1 cellular context compared by ENCODE assay signal in genomic region chr3:38164966-38165721, GRCh38.
TF ChIP-seq lines count a peak whose summit lies in the region.

Gene OXSR1, plus strand, starts transcription at chr3:38165537. Its CDS starts 340 bp downstream, at chr3:38165877.

TF ChIP-seq in HepG2, 621 proteins besides CTCF, POLR2A, EP300 and RAD21 (continued from another document and continues in another):
- no peak; the same call in none of the 2 replicates for TF ChIP-seq POGK (CRISPR knock-in tag; conservative IDR thresholded peaks at IDR 0.05)
- no peak for TF ChIP-seq THAP8 (CRISPR knock-in tag; IDR thresholded peaks at IDR 0.05; ENCODE audit: borderline replicate concordance)
- TF ChIP-seq NR2C2 (CRISPR knock-in tag; IDR thresholded peaks at IDR 0.05; ENCODE audit: borderline replicate concordance), result peak; percentile 40
- no peak for TF ChIP-seq BATF2 (CRISPR knock-in tag; IDR thresholded peaks at IDR 0.05)
- TF ChIP-seq ZNF317 (CRISPR knock-in tag; IDR thresholded peaks at IDR 0.05), result peak; percentile 54; the same call in 1 of the 2 replicates
- TF ChIP-seq SNAI1 (CRISPR knock-in tag; IDR thresholded peaks at IDR 0.05; ENCODE audit: borderline replicate concordance), result no peak; the same call in 1 of the 2 replicates
- 0 out of 2 replicates have a peak, but pooled peaks have one; percentile 36 for TF ChIP-seq ZNF224 (CRISPR knock-in tag; IDR thresholded peaks at IDR 0.05)
- TF ChIP-seq TOE1 (CRISPR knock-in tag; IDR thresholded peaks at IDR 0.05), result no peak
- TF ChIP-seq MIER2 (CRISPR knock-in tag; IDR thresholded peaks at IDR 0.05), result no peak
- no peak; the same call in 1 of the 2 replicates for TF ChIP-seq TIGD3 (CRISPR knock-in tag; IDR thresholded peaks at IDR 0.05; ENCODE audit: borderline replicate concordance)
- TF ChIP-seq HMGA1 (CRISPR knock-in tag; conservative IDR thresholded peaks at IDR 0.05), result no peak
- TF ChIP-seq ZSCAN21 (CRISPR knock-in tag; IDR thresholded peaks at IDR 0.05; ENCODE audit: borderline replicate concordance), result peak; percentile 80; the same call in 1 of the 2 replicates
- TF ChIP-seq MNT (IDR thresholded peaks at IDR 0.05), result no peak; the same call in 1 of the 2 replicates
- peak; percentile 37; the same call in 1 of the 2 replicates for TF ChIP-seq ZNF879 (CRISPR knock-in tag; IDR thresholded peaks at IDR 0.05)
- peak; percentile 64 for TF ChIP-seq DRAP1 (CRISPR knock-in tag; IDR thresholded peaks at IDR 0.05)
- TF ChIP-seq YEATS4 (CRISPR knock-in tag; IDR thresholded peaks at IDR 0.05; ENCODE audit: borderline replicate concordance), result peak; percentile 78; the same call in 1 of the 2 replicates
- TF ChIP-seq SRSF9 (IDR thresholded peaks at IDR 0.05; ENCODE audit: borderline replicate concordance, insufficient read depth, low read depth, low read length, poor library complexity, severe bottlenecking), result no peak
- TF ChIP-seq HOXA5 (CRISPR knock-in tag; IDR thresholded peaks at IDR 0.05), result peak; percentile 70; the same call in 1 of the 2 replicates
- TF ChIP-seq ZNF616 (CRISPR knock-in tag; IDR thresholded peaks at IDR 0.05; ENCODE audit: low read depth), result peak; percentile 80
- TF ChIP-seq KMT2B (CRISPR knock-in tag; IDR thresholded peaks at IDR 0.05), result peak; percentile 71
- TF ChIP-seq ZSCAN22 (CRISPR knock-in tag; IDR thresholded peaks at IDR 0.05), result no peak; the same call in 1 of the 2 replicates
- peak; percentile 80 for TF ChIP-seq RFX5 (IDR thresholded peaks at IDR 0.05; ENCODE audit: low read depth, low read length)
- no peak for TF ChIP-seq GRHL1 (CRISPR knock-in tag; conservative IDR thresholded peaks at IDR 0.05)
- peak; percentile 77 for TF ChIP-seq BORCS8-MEF2B (CRISPR knock-in tag; IDR thresholded peaks at IDR 0.05)
- TF ChIP-seq ARNT2 (CRISPR knock-in tag; IDR thresholded peaks at IDR 0.05; ENCODE audit: low read depth), result peak; percentile 86; the same call in 1 of the 2 replicates
- peak; percentile 40 for TF ChIP-seq FOXA3 (CRISPR knock-in tag; IDR thresholded peaks at IDR 0.05)
- TF ChIP-seq IKZF4 (CRISPR knock-in tag; IDR thresholded peaks at IDR 0.05; ENCODE audit: borderline replicate concordance, low read depth, not compliant biosample characterization), result no peak
- peak; percentile 66; the same call in 1 of the 2 replicates for TF ChIP-seq POGZ (CRISPR knock-in tag; IDR thresholded peaks at IDR 0.05)
- 0 out of 2 replicates have a peak, but pooled peaks have one; percentile 9 for TF ChIP-seq HINFP (CRISPR knock-in tag; IDR thresholded peaks at IDR 0.05; ENCODE audit: low read depth)
- TF ChIP-seq ZNF768 (CRISPR knock-in tag; IDR thresholded peaks at IDR 0.05), result peak; percentile 64; the same call in 1 of the 2 replicates
- TF ChIP-seq FOXP4 (CRISPR knock-in tag; IDR thresholded peaks at IDR 0.05), result peak; percentile 49; the same call in 1 of the 2 replicates
- TF ChIP-seq ZBTB3 (CRISPR knock-in tag; IDR thresholded peaks at IDR 0.05; ENCODE audit: borderline replicate concordance, low read depth), result no peak
- no peak for TF ChIP-seq SATB2 (CRISPR knock-in tag; IDR thresholded peaks at IDR 0.05)
- no peak for TF ChIP-seq KIAA2018 (CRISPR knock-in tag; IDR thresholded peaks at IDR 0.05; ENCODE audit: borderline replicate concordance)
- TF ChIP-seq ETS1 (CRISPR knock-in tag; IDR thresholded peaks at IDR 0.05), result 0 out of 2 replicates have a peak, but pooled peaks have one; percentile 24
